8 cellular contexts compared by ENCODE assay signal in the genomic region with DNA sequence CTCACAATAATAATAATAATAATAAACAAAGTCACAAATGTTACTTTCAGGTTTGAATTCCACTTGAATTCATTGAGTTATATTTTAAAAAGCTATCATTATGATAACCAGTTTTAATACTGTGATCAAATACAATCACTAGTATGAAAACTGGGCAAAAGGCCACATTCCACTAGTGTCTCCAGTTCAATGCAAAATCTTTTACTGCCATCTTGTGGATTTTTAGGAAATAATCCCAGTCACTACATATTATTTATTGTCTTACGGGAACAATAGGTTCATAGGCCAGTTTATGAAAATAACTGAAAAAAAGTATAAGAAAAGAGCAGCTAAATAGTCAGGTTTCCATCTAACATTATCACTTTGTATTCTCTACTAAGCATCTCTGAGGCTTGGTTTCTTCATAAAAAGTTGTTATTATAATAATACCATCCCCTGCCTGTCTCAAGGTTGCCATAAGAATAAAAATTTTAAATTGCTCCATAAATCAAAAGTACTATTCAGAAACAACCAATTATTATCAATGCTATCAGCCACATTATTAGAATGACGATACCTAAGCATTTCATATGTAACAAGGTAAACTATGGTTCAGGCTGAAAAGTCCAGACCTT.
DNase-seq lines count a peak whose midpoint lies in the region; ATAC-seq and TF ChIP-seq lines count a peak whose summit lies in the region.

No MANE protein-coding gene starts in this region.

- DNase-seq in CD14-positive monocyte (ENCODE audit: low spot score): no peak
- DNase-seq in NCI-H1694 treated with DMSO at 0.1 percent for 48 hours (lab: John Stamatoyannopoulos, UW): peak; percentile 53
- no peak for DNase-seq in WTC11 (ENCODE audit: low spot score)
- DNase-seq in right cardiac atrium: no peak
- DNase-seq in superior temporal gyrus (ENCODE audit: extremely low spot score): peak; percentile 95
- no peak for DNase-seq in ureter (ENCODE audit: low spot score)

- TF ChIP-seq CTCF in CD14-positive monocyte (IDR thresholded peaks at IDR 0.05) (peak; percentile 33), WTC11 (IDR thresholded peaks at IDR 0.05) (peak; percentile 39; the same call in 1 of the 2 replicates)

- H3K4me1 Mint-ChIP-seq in CD14-positive monocyte: no peaks in the 10 kb centered on the region
- no peaks in the 10 kb centered on the region for H3K4me1 Mint-ChIP-seq in WTC11

- intact Hi-C loops in CD14-positive monocyte (cut with micrococcal nuclease): loop anchor here in 1 of 2 donors (10.0 kb wide), 1 partner anchor 575 kb away; no protein-coding TSS in a partner anchor
- intact Hi-C loops in right cardiac atrium (cut with DNase I): loop anchor here (5.0 to 10.0 kb wide), 3 partner anchors 525 to 1135 kb away; no protein-coding TSS in a partner anchor

- H3K4me1 ChIP-seq in right cardiac atrium (ENCODE audit: control insufficient read depth, insufficient read depth, low read length): no peaks in the 10 kb centered on the region

- H3K4me3 Mint-ChIP-seq in CD14-positive monocyte (no peak overlapping the region), WTC11 (no peak overlapping the region)

- CTCF ChIA-PET in WTC11 (lab: Charles Lee): interaction anchor here (0.6 to 1.5 kb wide), 7 partner anchors 8 to 953 kb away, joined by 3 to 15 read pairs (median 3); no protein-coding TSS in a partner anchor

- H3K27me3 ChIP-seq in right cardiac atrium (ENCODE audit: control insufficient read depth, insufficient read depth): no peaks in the 10 kb centered on the region

- H3K36me3 Mint-ChIP-seq in CD14-positive monocyte (no peaks in the 10 kb centered on the region), WTC11 (no peaks in the 10 kb centered on the region)

- 28% methylated on average over 2 of the region's 2 CpGs for WGBS in right cardiac atrium

- H3K27me3 Mint-ChIP-seq in CD14-positive monocyte (ENCODE audit: low read depth in 3 of 3) (peaks cover 0 to 4% (median 0%) of the 10 kb centered on the region in 3 donors), WTC11 (ENCODE audit: low read depth) (no peaks in the 10 kb centered on the region)

- ATAC-seq in GM21367 (IDR thresholded peaks at IDR 0.05; ENCODE audit: unreplicated experiment) (peak; percentile 61), WTC11 (no peak), right cardiac atrium (peak; percentile 57 to 67), HG03159 (IDR thresholded peaks at IDR 0.05; ENCODE audit: unreplicated experiment) (no peak)

- POLR2A ChIA-PET in WTC11 (lab: Charles Lee): interaction anchor here (0.7 kb wide), 1 partner anchor 226 kb away, joined by 3 read pairs; no protein-coding TSS in a partner anchor

- no peak overlapping the region for H3K27ac ChIP-seq in right cardiac atrium (ENCODE audit: low read length)

- H3K4me3 ChIP-seq in right cardiac atrium (ENCODE audit: low read length): no peak overlapping the region

- no peaks in the 10 kb centered on the region for H3K9me3 ChIP-seq in right cardiac atrium (ENCODE audit: control insufficient read depth, low read length)

- H3K9me3 Mint-ChIP-seq in CD14-positive monocyte: no peaks in the 10 kb centered on the region
- H3K9me3 Mint-ChIP-seq in WTC11: no peaks in the 10 kb centered on the region

- no peak overlapping the region for H3K27ac Mint-ChIP-seq in CD14-positive monocyte
- H3K27ac Mint-ChIP-seq in WTC11: no peak overlapping the region

TF ChIP-seq in WTC11, 78 proteins besides CTCF, POLR2A, EP300 and RAD21:
- TF ChIP-seq GABPB1 (CRISPR knock-in tag; IDR thresholded peaks at IDR 0.05) (no peak), FOXJ3 (CRISPR knock-in tag; IDR thresholded peaks at IDR 0.05; ENCODE audit: borderline replicate concordance) (no peak)
- TF ChIP-seq, protein P1, sequence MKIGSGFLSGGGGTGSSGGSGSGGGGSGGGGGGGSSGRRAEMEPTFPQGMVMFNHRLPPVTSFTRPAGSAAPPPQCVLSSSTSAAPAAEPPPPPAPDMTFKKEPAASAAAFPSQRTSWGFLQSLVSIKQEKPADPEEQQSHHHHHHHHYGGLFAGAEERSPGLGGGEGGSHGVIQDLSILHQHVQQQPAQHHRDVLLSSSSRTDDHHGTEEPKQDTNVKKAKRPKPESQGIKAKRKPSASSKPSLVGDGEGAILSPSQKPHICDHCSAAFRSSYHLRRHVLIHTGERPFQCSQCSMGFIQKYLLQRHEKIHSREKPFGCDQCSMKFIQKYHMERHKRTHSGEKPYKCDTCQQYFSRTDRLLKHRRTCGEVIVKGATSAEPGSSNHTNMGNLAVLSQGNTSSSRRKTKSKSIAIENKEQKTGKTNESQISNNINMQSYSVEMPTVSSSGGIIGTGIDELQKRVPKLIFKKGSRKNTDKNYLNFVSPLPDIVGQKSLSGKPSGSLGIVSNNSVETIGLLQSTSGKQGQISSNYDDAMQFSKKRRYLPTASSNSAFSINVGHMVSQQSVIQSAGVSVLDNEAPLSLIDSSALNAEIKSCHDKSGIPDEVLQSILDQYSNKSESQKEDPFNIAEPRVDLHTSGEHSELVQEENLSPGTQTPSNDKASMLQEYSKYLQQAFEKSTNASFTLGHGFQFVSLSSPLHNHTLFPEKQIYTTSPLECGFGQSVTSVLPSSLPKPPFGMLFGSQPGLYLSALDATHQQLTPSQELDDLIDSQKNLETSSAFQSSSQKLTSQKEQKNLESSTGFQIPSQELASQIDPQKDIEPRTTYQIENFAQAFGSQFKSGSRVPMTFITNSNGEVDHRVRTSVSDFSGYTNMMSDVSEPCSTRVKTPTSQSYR (CRISPR knock-in tag; IDR thresholded peaks at IDR 0.05): no peak
- TF ChIP-seq, protein P2, sequence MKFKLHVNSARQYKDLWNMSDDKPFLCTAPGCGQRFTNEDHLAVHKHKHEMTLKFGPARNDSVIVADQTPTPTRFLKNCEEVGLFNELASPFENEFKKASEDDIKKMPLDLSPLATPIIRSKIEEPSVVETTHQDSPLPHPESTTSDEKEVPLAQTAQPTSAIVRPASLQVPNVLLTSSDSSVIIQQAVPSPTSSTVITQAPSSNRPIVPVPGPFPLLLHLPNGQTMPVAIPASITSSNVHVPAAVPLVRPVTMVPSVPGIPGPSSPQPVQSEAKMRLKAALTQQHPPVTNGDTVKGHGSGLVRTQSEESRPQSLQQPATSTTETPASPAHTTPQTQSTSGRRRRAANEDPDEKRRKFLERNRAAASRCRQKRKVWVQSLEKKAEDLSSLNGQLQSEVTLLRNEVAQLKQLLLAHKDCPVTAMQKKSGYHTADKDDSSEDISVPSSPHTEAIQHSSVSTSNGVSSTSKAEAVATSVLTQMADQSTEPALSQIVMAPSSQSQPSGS (CRISPR knock-in tag; IDR thresholded peaks at IDR 0.05; ENCODE audit: borderline replicate concordance, low read depth): no peak
- TF ChIP-seq, protein P3, sequence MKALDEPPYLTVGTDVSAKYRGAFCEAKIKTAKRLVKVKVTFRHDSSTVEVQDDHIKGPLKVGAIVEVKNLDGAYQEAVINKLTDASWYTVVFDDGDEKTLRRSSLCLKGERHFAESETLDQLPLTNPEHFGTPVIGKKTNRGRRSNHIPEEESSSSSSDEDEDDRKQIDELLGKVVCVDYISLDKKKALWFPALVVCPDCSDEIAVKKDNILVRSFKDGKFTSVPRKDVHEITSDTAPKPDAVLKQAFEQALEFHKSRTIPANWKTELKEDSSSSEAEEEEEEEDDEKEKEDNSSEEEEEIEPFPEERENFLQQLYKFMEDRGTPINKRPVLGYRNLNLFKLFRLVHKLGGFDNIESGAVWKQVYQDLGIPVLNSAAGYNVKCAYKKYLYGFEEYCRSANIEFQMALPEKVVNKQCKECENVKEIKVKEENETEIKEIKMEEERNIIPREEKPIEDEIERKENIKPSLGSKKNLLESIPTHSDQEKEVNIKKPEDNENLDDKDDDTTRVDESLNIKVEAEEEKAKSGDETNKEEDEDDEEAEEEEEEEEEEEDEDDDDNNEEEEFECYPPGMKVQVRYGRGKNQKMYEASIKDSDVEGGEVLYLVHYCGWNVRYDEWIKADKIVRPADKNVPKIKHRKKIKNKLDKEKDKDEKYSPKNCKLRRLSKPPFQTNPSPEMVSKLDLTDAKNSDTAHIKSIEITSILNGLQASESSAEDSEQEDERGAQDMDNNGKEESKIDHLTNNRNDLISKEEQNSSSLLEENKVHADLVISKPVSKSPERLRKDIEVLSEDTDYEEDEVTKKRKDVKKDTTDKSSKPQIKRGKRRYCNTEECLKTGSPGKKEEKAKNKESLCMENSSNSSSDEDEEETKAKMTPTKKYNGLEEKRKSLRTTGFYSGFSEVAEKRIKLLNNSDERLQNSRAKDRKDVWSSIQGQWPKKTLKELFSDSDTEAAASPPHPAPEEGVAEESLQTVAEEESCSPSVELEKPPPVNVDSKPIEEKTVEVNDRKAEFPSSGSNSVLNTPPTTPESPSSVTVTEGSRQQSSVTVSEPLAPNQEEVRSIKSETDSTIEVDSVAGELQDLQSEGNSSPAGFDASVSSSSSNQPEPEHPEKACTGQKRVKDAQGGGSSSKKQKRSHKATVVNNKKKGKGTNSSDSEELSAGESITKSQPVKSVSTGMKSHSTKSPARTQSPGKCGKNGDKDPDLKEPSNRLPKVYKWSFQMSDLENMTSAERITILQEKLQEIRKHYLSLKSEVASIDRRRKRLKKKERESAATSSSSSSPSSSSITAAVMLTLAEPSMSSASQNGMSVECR (CRISPR knock-in tag; IDR thresholded peaks at IDR 0.05; ENCODE audit: borderline replicate concordance): no peak

Comparison
In these comparisons a context has a peak if more than half of its experiments do, and no peak if none do; other contexts are left out.
1. DNase-seq: peak in NCI-H1694 treated with DMSO at 0.1 percent for 48 hours (single experiment) and superior temporal gyrus (single experiment); none in CD14-positive monocyte (single experiment), WTC11 (single experiment), right cardiac atrium (0 of 3) and ureter (single experiment).
2. ATAC-seq: peak in GM21367 (single experiment) and right cardiac atrium (2 of 2); none in WTC11 (single experiment) and HG03159 (single experiment).